Comparison of ENCODE assay signal across 11 cellular contexts in genomic region chr9:114395768-114396167, GRCh38. TPM values are rescaled to one million over a fixed set of nuclear protein-coding genes. Genes with fewer than 3 reads are reported as not detected.
A peak's percentile ranks its signal among the peaks of the same experiment; 100 is the strongest.
DNase-seq lines count a peak whose midpoint lies in the region; ATAC-seq, FAIRE-seq and TF ChIP-seq lines count a peak whose summit lies in the region.
"Had no signal": no experiment of that assay in that cellular context is flagged by ENCODE, and none has a peak within 500 bp of the region (broad histone marks: within the 10 kb centered on the region; RNA-seq: fewer than 3 reads in every experiment).

No MANE protein-coding gene starts in this region.

- TF ChIP-seq POLR2A in H1 (IDR thresholded peaks at IDR 0.05; ENCODE audit: control extremely low read depth in 1 of 2, low read depth in 2 of 2, low read length in 2 of 2) = no peak
- TF ChIP-seq POLR2A in stomach (IDR thresholded peaks at IDR 0.05) = no peak
- TF ChIP-seq POLR2A in heart left ventricle (IDR thresholded peaks at IDR 0.05) = no peak

- H2BK5ac ChIP-seq in H1 (ENCODE audit: low read depth, low read length) = no peak overlapping the region

- H4K5ac ChIP-seq in H1 (ENCODE audit: insufficient read length, low read depth, low read length) = no peak overlapping the region

- TF ChIP-seq CTCF in H1 (IDR thresholded peaks at IDR 0.05; ENCODE audit: control extremely low read depth in 1 of 3, insufficient read depth in 1 of 3, low read depth in 1 of 3, low read length in 3 of 3) (no peak), stomach (IDR thresholded peaks at IDR 0.05) (no peak), heart left ventricle (IDR thresholded peaks at IDR 0.05) (no peak)

- CTCF ChIA-PET in activated CD4-positive, alpha-beta T cell treated with anti-CD3 and anti-CD28 coated beads, Interleukin-2, amount 10 ng/mL, durations not matched to agents 7 days and 5 days (lab: Charles Lee) = interaction anchor here (0.9 to 4.2 kb wide), 6 partner anchors 9 to 258 kb away, joined by 3 to 45 read pairs (median 4); partner anchors contain the start of genes AKNA and WHRN
- CTCF ChIA-PET in H1 (lab: Charles Lee; ENCODE audit: partially characterized antibody) = interaction anchor here (1.0 to 1.8 kb wide), 9 partner anchors 10 to 259 kb away, joined by 3 to 7 read pairs (median 4); no protein-coding TSS in a partner anchor

- ATAC-seq in T-helper 17 cell (no peak), heart left ventricle (no peak), GM19023 (IDR thresholded peaks at IDR 0.05; ENCODE audit: unreplicated experiment) (no peak)
- ATAC-seq: foreskin keratinocyte had no signal

- no peak for DNase-seq in activated CD4-positive, alpha-beta T cell treated with anti-CD3 and anti-CD28 coated beads, Interleukin-2, amount 10 ng/mL, durations not matched to agents 7 days and 5 days
- DNase-seq in activated CD4-positive, alpha-beta T cell treated with anti-CD3 and anti-CD28 coated beads, Interleukin-2, amount 50 U/mL, for 1 hour = no peak
- no peak for DNase-seq in T-helper 17 cell
- DNase-seq in H1 (ENCODE audit: low read depth in 1 of 2, low spot score in 2 of 2) = no peak
- DNase-seq in stomach = no peak
- no peak for DNase-seq in hypothalamus (lab: John Stamatoyannopoulos, UW)
- no peak for DNase-seq in heart left ventricle
- DNase-seq: adrenal gland, foreskin keratinocyte, NCI-H2029 treated with DMSO at 0.1 percent for 48 hours had no signal

- H3K23ac ChIP-seq in H1 (ENCODE audit: insufficient read length) = no peak overlapping the region

- H3K36me3 ChIP-seq in H1 (ENCODE audit: control insufficient read depth in 2 of 4, insufficient read depth in 4 of 4, low read length in 3 of 4) (peaks cover 0 to 9% (median 1%) of the 10 kb centered on the region in 4 experiments; a peak in 2 of 8 replicates), stomach (no peaks in the 10 kb centered on the region), heart left ventricle (peaks cover 0 to 7% (median 0%) of the 10 kb centered on the region in 9 donors)
- H3K36me3 ChIP-seq: adrenal gland had no signal

- H2BK120ac ChIP-seq in H1 (replicated peaks; ENCODE audit: low read depth, low read length) = no peak overlapping the region

- H4K8ac ChIP-seq in H1 (ENCODE audit: extremely low read depth, insufficient read depth, low read length) = no peak overlapping the region

- H3K9ac ChIP-seq in H1 (replicated peaks in 1 of 4; ENCODE audit: extremely low read depth in 1 of 4, low read depth in 3 of 4, low read length in 3 of 4) = no peak overlapping the region

- peaks cover 0 to 6% of the 10 kb centered on the region in 2 experiments; a peak in 1 of 4 replicates for H3K79me2 ChIP-seq in H1 (ENCODE audit: control insufficient read depth in 1 of 2, insufficient read depth in 2 of 2, low read length in 2 of 2)

- no peak for TF ChIP-seq RAD21 in H1 (IDR thresholded peaks at IDR 0.05 in 1 of 2, conservative IDR thresholded peaks at IDR 0.05 in 1 of 2; ENCODE audit: low read depth in 2 of 2, low read length in 2 of 2)

- no peak for TF ChIP-seq EP300 in H1 (IDR thresholded peaks at IDR 0.05; ENCODE audit: borderline replicate concordance in 1 of 2, low read depth in 2 of 2, low read length in 2 of 2)
- TF ChIP-seq EP300 in stomach (IDR thresholded peaks at IDR 0.05) = no peak

- H3K18ac ChIP-seq in H1 (ENCODE audit: extremely low read depth, low read length) = no peak overlapping the region

- no peak overlapping the region for H4K91ac ChIP-seq in H1 (replicated peaks; ENCODE audit: insufficient read length, low read length)

- no peaks in the 10 kb centered on the region for H3K9me3 Mint-ChIP-seq in activated CD4-positive, alpha-beta T cell treated with anti-CD3 and anti-CD28 coated beads, Interleukin-2, amount 10 ng/mL, durations not matched to agents 7 days and 5 days

- H3K27me3 Mint-ChIP-seq in activated CD4-positive, alpha-beta T cell treated with anti-CD3 and anti-CD28 coated beads, Interleukin-2, amount 10 ng/mL, durations not matched to agents 7 days and 5 days = no peaks in the 10 kb centered on the region
- no peaks in the 10 kb centered on the region for H3K27me3 Mint-ChIP-seq in T-helper 17 cell

- no peaks in the 10 kb centered on the region for H3K27me3 ChIP-seq in H1 (replicated peaks in 1 of 4; ENCODE audit: control insufficient read depth in 3 of 4, extremely low read depth in 1 of 4, insufficient read depth in 3 of 4, low read length in 3 of 4)
- H3K27me3 ChIP-seq in stomach = no peaks in the 10 kb centered on the region
- H3K27me3 ChIP-seq in heart left ventricle = no peaks in the 10 kb centered on the region
- H3K27me3 ChIP-seq: adrenal gland, foreskin keratinocyte had no signal

- H3K9me3 ChIP-seq in T-helper 17 cell (ENCODE audit: control insufficient read depth, low read length, poor library complexity, severe bottlenecking) (no peaks in the 10 kb centered on the region), H1 (ENCODE audit: insufficient read depth in 2 of 2, low read depth in 1 of 2, low read length in 1 of 2) (no peaks in the 10 kb centered on the region), stomach (no peaks in the 10 kb centered on the region), heart left ventricle (no peaks in the 10 kb centered on the region)
- H3K9me3 ChIP-seq: adrenal gland had no signal

- H3K4me3 ChIP-seq in H1 (ENCODE audit: extremely low read depth in 1 of 4, insufficient read depth in 2 of 4, low read depth in 3 of 4, low read length in 4 of 4) = no peak overlapping the region
- no peak overlapping the region for H3K4me3 ChIP-seq in stomach
- no peak overlapping the region for H3K4me3 ChIP-seq in heart left ventricle
- H3K4me3 ChIP-seq: adrenal gland had no signal

- POLR2A ChIA-PET in activated CD4-positive, alpha-beta T cell treated with anti-CD3 and anti-CD28 coated beads, Interleukin-2, amount 10 ng/mL, durations not matched to agents 7 days and 5 days (lab: Charles Lee) = interaction anchor here (0.6 kb wide), 1 partner anchor 8 kb away, joined by 9 read pairs; the partner anchor contains the start of gene AKNA
- POLR2A ChIA-PET in H1 (lab: Charles Lee; ENCODE audit: partially characterized antibody) = interaction anchor here (0.8 to 5.5 kb wide), 11 partner anchors 7 to 56 kb away, joined by 3 to 38 read pairs (median 5); partner anchors contain the start of gene AKNA

- H3K4me3 Mint-ChIP-seq in activated CD4-positive, alpha-beta T cell treated with anti-CD3 and anti-CD28 coated beads, Interleukin-2, amount 10 ng/mL, durations not matched to agents 7 days and 5 days = peak overlapping the region; percentile 91
- H3K4me3 Mint-ChIP-seq in T-helper 17 cell = peak overlapping the region; percentile 77

- H3K14ac ChIP-seq in H1 (ENCODE audit: insufficient read length) = no peak overlapping the region

- peaks cover 75% of the 10 kb centered on the region for H3K4me1 Mint-ChIP-seq in activated CD4-positive, alpha-beta T cell treated with anti-CD3 and anti-CD28 coated beads, Interleukin-2, amount 10 ng/mL, durations not matched to agents 7 days and 5 days
- peaks cover 44% of the 10 kb centered on the region for H3K4me1 Mint-ChIP-seq in T-helper 17 cell

- H3K4ac ChIP-seq in H1 (replicated peaks; ENCODE audit: insufficient read length, low read depth, low read length) = no peak overlapping the region

- H2AK5ac ChIP-seq in H1 (ENCODE audit: low read depth, low read length) = peak overlapping the region; percentile 20; the same call in 1 of the 2 replicates

- H2BK12ac ChIP-seq in H1 (ENCODE audit: low read depth, low read length) = no peak overlapping the region; the same call in 1 of the 2 replicates

- 89% methylated on average over 5 of the region's 5 CpGs; no CpG with 5 or more reads in 1 of the 2 experiments for WGBS in H1 (ENCODE audit: extremely low coverage in 1 of 2, insufficient coverage in 1 of 2, insufficient read length in 1 of 2, insufficient replicate concordance in 2 of 2, low coverage in 1 of 2, low lambda C conversion rate in 2 of 2, missing lambda C conversion rate in 1 of 2), 2 experiments
- WGBS in stomach, 5 donors = 74 to 92% (median 80%) methylated on average over 5 of the region's 5 CpGs
- 93 to 96% (median 95%) methylated on average over 5 of the region's 5 CpGs for WGBS in heart left ventricle, 4 donors

- H3K27ac ChIP-seq in H1 (ENCODE audit: low read depth, low read length) (no peak overlapping the region), stomach (peak overlapping the region in 3 of 5 donors; percentile 84 to 93 (median 91)), heart left ventricle (no peak overlapping the region)
- H3K27ac ChIP-seq: foreskin keratinocyte had no signal

- FAIRE-seq in H1 (lab: Jason Lieb, UNC) = no peak

- H3K23me2 ChIP-seq in H1 (ENCODE audit: low read depth, low read length) = peaks cover 6% of the 10 kb centered on the region; the same call in 1 of the 2 replicates

- H3K4me1 ChIP-seq in H1 (replicated peaks in 1 of 4; ENCODE audit: control insufficient read depth in 3 of 4, insufficient read depth in 4 of 4, low read length in 3 of 4) (peaks cover 6 to 17% (median 11%) of the 10 kb centered on the region in 4 experiments; a peak in 6 of 7 replicates), stomach (peaks cover 24 to 77% (median 64%) of the 10 kb centered on the region in 4 donors), heart left ventricle (peaks cover 0 to 54% (median 20%) of the 10 kb centered on the region in 12 donors)

- intact Hi-C loops in stomach (cut with DNase I; ENCODE audit: low total_unique reads) = no loop called here
- intact Hi-C loops in heart left ventricle (cut with DNase I) = no loop called here

- H2BK15ac ChIP-seq in H1 (ENCODE audit: low read length) = no peak overlapping the region

- H3K4me2 ChIP-seq in H1 (ENCODE audit: insufficient read depth in 1 of 2, low read depth in 2 of 2, low read length in 2 of 2) = peak overlapping the region in 1 of 2 experiments; percentile 71; a peak in 1 of 4 replicates

- H3K79me1 ChIP-seq in H1 (ENCODE audit: low read depth, low read length) = no peaks in the 10 kb centered on the region

- peaks cover 0 to 1% of the 10 kb centered on the region in 2 experiments for H4K20me1 ChIP-seq in H1 (replicated peaks in 1 of 2; ENCODE audit: control insufficient read depth in 1 of 2, insufficient read depth in 2 of 2, low read length in 2 of 2)

- H3K36me3 Mint-ChIP-seq in activated CD4-positive, alpha-beta T cell treated with anti-CD3 and anti-CD28 coated beads, Interleukin-2, amount 10 ng/mL, durations not matched to agents 7 days and 5 days (ENCODE audit: low read depth) = peaks cover 44% of the 10 kb centered on the region
- peaks cover 2% of the 10 kb centered on the region for H3K36me3 Mint-ChIP-seq in T-helper 17 cell (ENCODE audit: low read depth)

- H3K27ac Mint-ChIP-seq in activated CD4-positive, alpha-beta T cell treated with anti-CD3 and anti-CD28 coated beads, Interleukin-2, amount 10 ng/mL, durations not matched to agents 7 days and 5 days = peak overlapping the region; percentile 73
- peak overlapping the region; percentile 97 for H3K27ac Mint-ChIP-seq in T-helper 17 cell

- no peak overlapping the region for H2AFZ ChIP-seq in H1 (ENCODE audit: low read length)

- no peak overlapping the region for H3K56ac ChIP-seq in H1 (replicated peaks; ENCODE audit: insufficient read length, low read depth, low read length)

- no peak overlapping the region for H2BK20ac ChIP-seq in H1 (ENCODE audit: low read length)

RNA-seq across cellular contexts. Expression of gene AKNA, which starts 8.0 kb away (rescaled TPM):
- 100 to 1,000 TPM; 300 to 364 TPM for total RNA-seq in activated CD4-positive, alpha-beta T cell treated with anti-CD3 and anti-CD28 coated beads, Interleukin-2, amount 10 ng/mL, durations not matched to agents 7 days and 5 days
- total RNA-seq in T-helper 17 cell = 100 to 1,000 TPM; 263 to 323 TPM
- 25.9 and 27.4 TPM in 2 replicates for total RNA-seq in H1 (2021; fragmentation: NEBNext Ultra II Directional; extraction: Animal tissue kit (Norgen Biotek cat#: 25700))
- polyA plus RNA-seq in H1 (2011; rRNA removed) = 21.0 and 28.3 TPM in 2 replicates
- polyA plus RNA-seq in H1 (2011; cell fraction: cytosol; rRNA removed) = 18.3 TPM
- polyA plus RNA-seq in H1 (2011; cell fraction: nucleus; rRNA removed) = 62.7 TPM
- 16.3 to 28.1 TPM (median 25.3 TPM) in 4 replicates for polyA plus RNA-seq in H1 (2012, experiment 1 of 2)
- 16.4 TPM for polyA plus RNA-seq in H1 (2012, experiment 2 of 2)
- 16.0 TPM for polyA plus RNA-seq in H1 (2013, experiment 1 of 2)
- 15.2 TPM for polyA plus RNA-seq in H1 (2013, experiment 2 of 2)
- 21.8 and 26.9 TPM in 2 replicates for polyA minus RNA-seq in H1 (2011; rRNA and poly(A)+ RNA removed)
- polyA minus RNA-seq in H1 (2011; cell fraction: cytosol; rRNA and poly(A)+ RNA removed) = 32.5 TPM
- 36.8 TPM for polyA minus RNA-seq in H1 (2011; cell fraction: nucleus; rRNA and poly(A)+ RNA removed)
- 10 to 100 TPM; 13.4 to 85.8 (median 31.0) TPM for total RNA-seq in stomach
- polyA plus RNA-seq in stomach = 10 to 100 TPM; 12.2 to 13.6 (median 12.3) TPM
- 10 to 100 TPM in 2 of 9 donors, 1 to 10 TPM in 7; 2.5 to 30.8 (median 4.3) TPM for total RNA-seq in heart left ventricle
- polyA plus RNA-seq in heart left ventricle = 1 to 10 TPM; 4.4 to 4.6 TPM

Comparison
In these comparisons a context has a peak if more than half of its experiments do, and no peak if none do; other contexts are left out.
1. H3K27ac ChIP-seq: peak in stomach (3 of 5); none in H1 (single experiment) and heart left ventricle (0 of 12).